17 cellular contexts compared by ENCODE assay signal in the genomic region with DNA sequence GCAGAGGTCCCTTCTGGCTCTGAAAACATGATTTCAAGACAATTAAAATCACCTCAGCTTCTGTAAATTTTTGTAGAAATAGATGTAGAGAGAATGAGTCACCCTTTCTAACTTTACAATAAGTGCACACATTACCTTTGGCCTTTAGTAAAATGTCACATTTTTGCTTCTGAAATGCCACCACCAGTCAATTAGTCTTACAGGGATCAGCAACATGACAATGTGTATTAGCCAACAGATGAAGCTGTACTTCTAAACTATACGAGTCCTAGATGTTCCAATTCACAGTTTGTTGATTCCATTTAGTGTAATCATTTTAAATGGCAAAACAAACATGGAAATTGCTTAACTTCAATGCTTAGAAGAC. TPM values are rescaled to one million over a fixed set of nuclear protein-coding genes. Genes with fewer than 3 reads are reported as not detected.
DNase-seq lines count a peak whose midpoint lies in the region; ATAC-seq, FAIRE-seq and TF ChIP-seq lines count a peak whose summit lies in the region.
"Had no signal": no experiment of that assay in that cellular context is flagged by ENCODE, and none has a peak within 500 bp of the region (broad histone marks: within the 10 kb centered on the region; RNA-seq: fewer than 3 reads in every experiment).

No MANE protein-coding gene starts in this region.

- peaks cover 63 to 96% (median 93%) of the 10 kb centered on the region in 3 donors for H3K4me1 Mint-ChIP-seq in CD8-positive, alpha-beta memory T cell
- peaks cover 58% of the 10 kb centered on the region for H3K4me1 Mint-ChIP-seq in activated CD4-positive, alpha-beta memory T cell treated with anti-CD3 and anti-CD28 coated beads, Interleukin-2, amount 10 ng/mL, durations not matched to agents 7 days and 5 days
- peaks cover 54 to 85% of the 10 kb centered on the region in 2 donors for H3K4me1 Mint-ChIP-seq in immature natural killer cell

- H3K27me3 ChIP-seq in CD8-positive, alpha-beta memory T cell (ENCODE audit: insufficient read depth, low read length, poor library complexity, severe bottlenecking) = no peaks in the 10 kb centered on the region
- H3K27me3 ChIP-seq in thyroid gland = no peaks in the 10 kb centered on the region

- CTCF ChIA-PET in A549 (lab: Yijun Ruan, JAX) = no interaction called here
- CTCF ChIA-PET in CD8-positive, alpha-beta memory T cell (lab: Charles Lee) = interaction anchor here (1.3 to 3.4 kb wide), 4 partner anchors 12 to 24 kb away, joined by 3 to 11 read pairs (median 10); no protein-coding TSS in a partner anchor
- CTCF ChIA-PET in activated CD4-positive, alpha-beta memory T cell treated with anti-CD3 and anti-CD28 coated beads, Interleukin-2, amount 10 ng/mL, durations not matched to agents 7 days and 5 days (lab: Charles Lee) = interaction anchor here (1.2 kb wide), 1 partner anchor 22 kb away, joined by 3 read pairs; no protein-coding TSS in a partner anchor

- H3K4me2 ChIP-seq in A549 = peak overlapping the region; percentile 26; the same call in 1 of the 3 replicates

- TF ChIP-seq CTCF in A549 (IDR thresholded peaks at IDR 0.05) (no peak), thyroid gland (IDR thresholded peaks at IDR 0.05) (no peak)

- TF ChIP-seq POLR2A in A549 (IDR thresholded peaks at IDR 0.05; ENCODE audit: low read length) (no peak), thyroid gland (IDR thresholded peaks at IDR 0.05) (no peak)

- no peaks in the 10 kb centered on the region for H3K36me3 ChIP-seq in CD8-positive, alpha-beta memory T cell (ENCODE audit: insufficient read depth, low read length)
- H3K36me3 ChIP-seq in thyroid gland = peaks cover 0 to 3% of the 10 kb centered on the region in 2 donors

- ATAC-seq in A549 = no peak
- ATAC-seq: left cardiac atrium, mucosa of descending colon had no signal

- H3K4me3 Mint-ChIP-seq in CD8-positive, alpha-beta memory T cell = peak overlapping the region; percentile 17 to 91 (median 81)
- peak overlapping the region; percentile 49 for H3K4me3 Mint-ChIP-seq in activated CD4-positive, alpha-beta memory T cell treated with anti-CD3 and anti-CD28 coated beads, Interleukin-2, amount 10 ng/mL, durations not matched to agents 7 days and 5 days
- H3K4me3 Mint-ChIP-seq in immature natural killer cell = peak overlapping the region in 1 of 5 donors; percentile 91

- intact Hi-C loops in thyroid gland (cut with DNase I) = no loop called here

- H3K4me1 ChIP-seq in A549 = peaks cover 5% of the 10 kb centered on the region; the same call in 1 of the 3 replicates
- H3K4me1 ChIP-seq in CD8-positive, alpha-beta memory T cell (ENCODE audit: insufficient read depth, low read length) = peaks cover 50% of the 10 kb centered on the region
- H3K4me1 ChIP-seq in thyroid gland = no peaks in the 10 kb centered on the region
- H3K4me1 ChIP-seq: parathyroid adenoma had no signal

- peak overlapping the region; percentile 88 to 99 (median 94) for H3K27ac Mint-ChIP-seq in CD8-positive, alpha-beta memory T cell
- peak overlapping the region; percentile 90 for H3K27ac Mint-ChIP-seq in activated CD4-positive, alpha-beta memory T cell treated with anti-CD3 and anti-CD28 coated beads, Interleukin-2, amount 10 ng/mL, durations not matched to agents 7 days and 5 days
- H3K27ac Mint-ChIP-seq in immature natural killer cell = peak overlapping the region; percentile 78 to 97 (median 94)

- H3K27me3 Mint-ChIP-seq in CD8-positive, alpha-beta memory T cell = peaks cover 0 to 2% of the 10 kb centered on the region in 2 donors
- H3K27me3 Mint-ChIP-seq in activated CD4-positive, alpha-beta memory T cell treated with anti-CD3 and anti-CD28 coated beads, Interleukin-2, amount 10 ng/mL, durations not matched to agents 7 days and 5 days = no peaks in the 10 kb centered on the region
- peaks cover 0 to 3% (median 0%) of the 10 kb centered on the region in 3 donors for H3K27me3 Mint-ChIP-seq in immature natural killer cell (ENCODE audit: low read depth in 3 of 3)

- peaks cover 0 to 2% (median 0%) of the 10 kb centered on the region in 5 donors for H3K9me3 Mint-ChIP-seq in CD8-positive, alpha-beta memory T cell
- H3K9me3 Mint-ChIP-seq in activated CD4-positive, alpha-beta memory T cell treated with anti-CD3 and anti-CD28 coated beads, Interleukin-2, amount 10 ng/mL, durations not matched to agents 7 days and 5 days = no peaks in the 10 kb centered on the region
- no peaks in the 10 kb centered on the region for H3K9me3 Mint-ChIP-seq in immature natural killer cell

- POLR2A ChIA-PET in A549 (lab: Yijun Ruan, JAX) = no interaction called here
- POLR2A ChIA-PET in CD8-positive, alpha-beta memory T cell (lab: Charles Lee) = interaction anchor here (0.6 to 2.1 kb wide), 3 partner anchors 14 to 22 kb away, joined by 3 to 8 read pairs (median 5); no protein-coding TSS in a partner anchor
- POLR2A ChIA-PET in activated CD4-positive, alpha-beta memory T cell treated with anti-CD3 and anti-CD28 coated beads, Interleukin-2, amount 10 ng/mL, durations not matched to agents 7 days and 5 days (lab: Charles Lee) = interaction anchor here (0.8 to 7.8 kb wide), 6 partner anchors 8 to 184 kb away, joined by 5 to 110 read pairs (median 13); a partner anchor contains a TSS

- 35% methylated on average over 1 of the region's 1 CpG for WGBS in A549 (ENCODE audit: missing lambda C conversion rate)
- WGBS in thyroid gland, 2 donors = 69 to 95% methylated on average over 1 of the region's 1 CpG

- no peak for DNase-seq in A549 (ENCODE audit: low read depth in 1 of 2, low spot score in 1 of 2)
- DNase-seq in CD8-positive, alpha-beta memory T cell = no peak
- DNase-seq in activated CD4-positive, alpha-beta memory T cell treated with anti-CD3 and anti-CD28 coated beads, Interleukin-2, amount 10 ng/mL, durations not matched to agents 7 days and 5 days = no peak
- no peak for DNase-seq in immature natural killer cell
- DNase-seq in NCI-H1417 treated with DMSO at 0.1 percent for 48 hours (lab: John Stamatoyannopoulos, UW) = no peak
- no peak for DNase-seq in thyroid gland
- no peak for DNase-seq in T-helper 9 cell
- DNase-seq in NCI-H526 treated with DMSO at 0.1 percent for 48 hours (lab: John Stamatoyannopoulos, UW) = no peak
- DNase-seq: activated CD4-positive, CD25-positive, alpha-beta regulatory T cell; activated effector memory CD4-positive, alpha-beta T cell treated with anti-CD3 and anti-CD28 coated beads, Interleukin-2, amount 50 U/mL, for 16 hours; dermis blood vessel endothelial cell; left cardiac atrium; mucosa of descending colon; NCI-H1092 treated with DMSO at 0.1 percent for 48 hours; NCI-H2171 treated with DMSO at 0.1 percent for 48 hours; NCI-H82 had no signal

- no peaks in the 10 kb centered on the region for H3K9me3 ChIP-seq in A549
- H3K9me3 ChIP-seq in CD8-positive, alpha-beta memory T cell (ENCODE audit: low read length) = no peaks in the 10 kb centered on the region
- H3K9me3 ChIP-seq in thyroid gland = no peaks in the 10 kb centered on the region
- H3K9me3 ChIP-seq: mucosa of descending colon had no signal

- TF ChIP-seq RAD21 in A549 (conservative IDR thresholded peaks at IDR 0.05 in 1 of 2, IDR thresholded peaks at IDR 0.05 in 1 of 2) = no peak

- peaks cover 3 to 48% (median 7%) of the 10 kb centered on the region in 3 donors for H3K36me3 Mint-ChIP-seq in CD8-positive, alpha-beta memory T cell
- H3K36me3 Mint-ChIP-seq in activated CD4-positive, alpha-beta memory T cell treated with anti-CD3 and anti-CD28 coated beads, Interleukin-2, amount 10 ng/mL, durations not matched to agents 7 days and 5 days (ENCODE audit: low read depth) = peaks cover 58% of the 10 kb centered on the region
- H3K36me3 Mint-ChIP-seq in immature natural killer cell = peaks cover 6 to 30% (median 9%) of the 10 kb centered on the region in 3 donors

- TF ChIP-seq EP300 in A549 (IDR thresholded peaks at IDR 0.05) = no peak

- no peak for FAIRE-seq in A549 (lab: Jason Lieb, UNC)

- H3K27ac ChIP-seq in A549 = no peak overlapping the region
- H3K27ac ChIP-seq in CD8-positive, alpha-beta memory T cell (ENCODE audit: low read depth, low read length) = no peak overlapping the region
- no peak overlapping the region for H3K27ac ChIP-seq in thyroid gland
- H3K27ac ChIP-seq: parathyroid adenoma had no signal

- H3K4me3 ChIP-seq in A549 (no peak overlapping the region), thyroid gland (replicated peaks in 1 of 3) (no peak overlapping the region)
- no peak overlapping the region for H3K4me3 ChIP-seq in CD8-positive, alpha-beta memory T cell (ENCODE audit: low read length)
- H3K4me3 ChIP-seq: mucosa of descending colon had no signal

TF ChIP-seq in A549, 52 proteins besides CTCF, POLR2A, EP300 and RAD21 (continues in another document):
- TF ChIP-seq NR3C1 (IDR thresholded peaks at IDR 0.05) = no peak
- no peak for TF ChIP-seq CHD2 (IDR thresholded peaks at IDR 0.05; ENCODE audit: low read length, partially characterized antibody)
- TF ChIP-seq RFX5 (IDR thresholded peaks at IDR 0.05) = no peak
- no peak for TF ChIP-seq CBX2 (IDR thresholded peaks at IDR 0.05; ENCODE audit: borderline replicate concordance, low read depth)
- no peak for TF ChIP-seq JUN (IDR thresholded peaks at IDR 0.05)
- TF ChIP-seq ZNF302 (CRISPR knock-in tag; IDR thresholded peaks at IDR 0.05) = no peak
- no peak for TF ChIP-seq GATA3 (IDR thresholded peaks at IDR 0.05; ENCODE audit: borderline replicate concordance)
- no peak for TF ChIP-seq NPAS2 (CRISPR knock-in tag; IDR thresholded peaks at IDR 0.05; ENCODE audit: borderline replicate concordance)
- no peak for TF ChIP-seq MYC (IDR thresholded peaks at IDR 0.05; ENCODE audit: borderline replicate concordance, low read length)
- no peak for TF ChIP-seq FOSL2 (IDR thresholded peaks at IDR 0.05)
- no peak for TF ChIP-seq FOSL2 (CRISPR knock-in tag; IDR thresholded peaks at IDR 0.05)
- TF ChIP-seq SREBF2 (IDR thresholded peaks at IDR 0.05) = no peak

RNA-seq across cellular contexts. Expression of a gene that starts 23.1 kb away (rescaled TPM):
- polyA plus RNA-seq in A549 (2011; rRNA removed) (4.7 and 5.5 TPM in 2 replicates), A549 (2017; fragmentation: RNase III; extraction: RNeasy Plus Mini Kit Qiagen cat#74134 plus additional on column Dnase treatment) (1.6 to 1.9 TPM (median 1.6 TPM) in 3 replicates), immature natural killer cell (10 to 100 TPM; 29.5 to 41.3 (median 39.6) TPM)
- 0.69 and 0.70 TPM in 2 replicates for polyA plus RNA-seq in A549 (2012; cell fraction: cytosol; rRNA removed)
- polyA plus RNA-seq in A549 (2012; cell fraction: nucleus; rRNA removed) = 0.12 and 0.22 TPM in 2 replicates
- 4.3 and 6.7 TPM in 2 replicates for polyA minus RNA-seq in A549 (2011; rRNA and poly(A)+ RNA removed)
- 10 to 100 TPM; 39.6 to 42.8 TPM for total RNA-seq in CD8-positive, alpha-beta memory T cell
- polyA plus RNA-seq in CD8-positive, alpha-beta memory T cell = 54.1 TPM
- total RNA-seq in activated CD4-positive, alpha-beta memory T cell treated with anti-CD3 and anti-CD28 coated beads, Interleukin-2, amount 10 ng/mL, durations not matched to agents 7 days and 5 days = 10 to 100 TPM; 55.9 to 57.1 TPM
- 10 to 100 TPM in 2 of 4 donors, 1 to 10 TPM in 2; 8.6 to 19.6 (median 11.9) TPM for total RNA-seq in thyroid gland
